33 cellular contexts compared by ENCODE assay signal in genomic region chr6:135362124-135362523, GRCh38.
"Had no signal": no experiment of that assay in that cellular context is flagged by ENCODE, and none has a peak within 500 bp of the region (broad histone marks: within the 10 kb centered on the region; RNA-seq: fewer than 3 reads in every experiment).

No MANE protein-coding gene starts in this region.

- H3K27ac ChIP-seq: adrenal gland, ascending aorta, body of pancreas, brain microvascular endothelial cell, breast epithelium, cardiac muscle cell had no signal

- H3K9me3 ChIP-seq: body of pancreas had no signal

- H3K27me3 ChIP-seq: adrenal gland, ascending aorta, body of pancreas, brain microvascular endothelial cell, breast epithelium, cardiac muscle cell had no signal

- H3K36me3 ChIP-seq: adrenal gland, ascending aorta, brain microvascular endothelial cell, cardiac muscle cell had no signal

- FAIRE-seq: astrocyte, bronchial epithelial cell had no signal

- H3K4me1 ChIP-seq: adrenal gland, ascending aorta, body of pancreas, breast epithelium had no signal

- H3K4me3 ChIP-seq: adrenal gland, ascending aorta, body of pancreas, breast epithelium, cardiac muscle cell had no signal

- ATAC-seq: activated naive CD4-positive, alpha-beta T cell treated with anti-CD3 and anti-CD28 coated beads, Interleukin-2, amount 50 U/mL, for 72 hours; activated naive CD8-positive, alpha-beta T cell treated with anti-CD3 and anti-CD28 coated beads, Interleukin-2, amount 50 U/mL, for 24 hours; activated T-cell treated with anti-CD3 and anti-CD28 coated beads, Interleukin-2, amount 50 U/mL, for 4 hours; activated T-cell treated with anti-CD3 and anti-CD28 coated beads, Interleukin-2, amount 50 U/mL, for 72 hours; activated T-helper 17 cell treated with anti-CD3 and anti-CD28 coated beads, Interleukin-2, amount 50 U/mL, for 72 hours; body of pancreas had no signal

- DNase-seq: activated effector memory CD4-positive, alpha-beta T cell treated with anti-CD3 and anti-CD28 coated beads, Interleukin-2, amount 50 U/mL, for 16 hours; activated effector memory CD4-positive, alpha-beta T cell treated with Interleukin-2 at 50 U/mL for 16 hours; activated gamma-delta T cell; activated gamma-delta T cell treated with Interleukin-2 at 50 U/mL for 16 hours; activated naive CD4-positive, alpha-beta T cell; activated naive CD4-positive, alpha-beta T cell treated with anti-CD3 and anti-CD28 coated beads for 36 hours; activated naive CD4-positive, alpha-beta T cell treated with anti-CD3 and anti-CD28 coated beads, Interleukin-2, amount 10 ng/mL, durations not matched to agents 7 days and 5 days; activated naive CD4-positive, alpha-beta T cell treated with anti-CD3 and anti-CD28 coated beads, Interleukin-2, amount 50 U/mL, for 16 hours; activated naive CD4-positive, alpha-beta T cell treated with Interleukin-2 at 50 U/mL for 16 hours; activated naive CD8-positive, alpha-beta T cell treated with anti-CD3 and anti-CD28 coated beads for 36 hours; activated naive CD8-positive, alpha-beta T cell treated with anti-CD3 and anti-CD28 coated beads, Interleukin-2, amount 10 ng/mL, durations not matched to agents 7 days and 5 days; activated naive CD8-positive, alpha-beta T cell treated with anti-CD3 and anti-CD28 coated beads, Interleukin-2, amount 50 U/mL, for 24 hours; activated T-cell treated with anti-CD3 and anti-CD28 coated beads, Interleukin-2, amount 50 U/mL, for 24 hours; activated T-cell treated with anti-CD3 and anti-CD28 coated beads, Interleukin-2, amount 50 U/mL, for 4 hours; activated T-cell treated with anti-CD3 and anti-CD28 coated beads, Interleukin-2, amount 50 U/mL, for 48 hours; activated T-cell treated with anti-CD3 and anti-CD28 coated beads, Interleukin-2, amount 50 U/mL, for 72 hours; adrenal gland; amniotic stem cell; amygdala; anterior cingulate cortex; aorta; body of pancreas; brain microvascular endothelial cell; caudate nucleus; central memory CD4-positive, alpha-beta T cell; cerebellar nuclear complex had no signal
